Comparison of ENCODE assay signal across 9 cellular contexts in genomic region chr14:67413806-67414769, GRCh38. TPM values are rescaled to one million over a fixed set of nuclear protein-coding genes. Genes with fewer than 3 reads are reported as not detected.
DNase-seq lines count a peak whose midpoint lies in the region; ATAC-seq and TF ChIP-seq lines count a peak whose summit lies in the region.
"Had no signal": no experiment of that assay in that cellular context is flagged by ENCODE, and none has a peak within 500 bp of the region (broad histone marks: within the 10 kb centered on the region; RNA-seq: fewer than 3 reads in every experiment).

No MANE protein-coding gene starts in this region.

- H3K27ac Mint-ChIP-seq in T-helper 17 cell: peak overlapping the region; percentile 29
- no peak overlapping the region for H3K27ac Mint-ChIP-seq in endothelial cell (ENCODE audit: unreplicated experiment)

- ATAC-seq in T-helper 17 cell: no peak
- no peak for ATAC-seq in HG02759 (IDR thresholded peaks at IDR 0.05; ENCODE audit: unreplicated experiment)

- peak; percentile 41 for DNase-seq in activated naive CD4-positive, alpha-beta T cell treated with Interleukin-2 at 50 U/mL for 16 hours
- DNase-seq in activated naive CD4-positive, alpha-beta T cell (lab: John Stamatoyannopoulos, UW): no peak
- DNase-seq in T-helper 17 cell (no peak), fibroblast of pulmonary artery (ENCODE audit: low read depth) (peak; percentile 58), endothelial cell (ENCODE audit: low spot score) (no peak), C1 segment of cervical spinal cord (lab: John Stamatoyannopoulos, UW) (no peak)
- DNase-seq in stimulated activated CD8-positive, alpha-beta memory T cell treated with anti-CD3 and anti-CD28 coated beads, Interleukin-7, amount 100 ng/mL, for 48 hours (ENCODE audit: extremely low read depth in 1 of 2, low read depth in 1 of 2): peak; percentile 33 to 55

- peaks cover 5% of the 10 kb centered on the region for H3K27me3 Mint-ChIP-seq in T-helper 17 cell
- H3K27me3 Mint-ChIP-seq in endothelial cell (ENCODE audit: unreplicated experiment): peaks cover 4% of the 10 kb centered on the region

- no peak overlapping the region for H3K4me3 ChIP-seq in fibroblast of pulmonary artery (replicated peaks; ENCODE audit: low read depth, low read length)
- H3K4me3 ChIP-seq: dorsolateral prefrontal cortex had no signal

- TF ChIP-seq CTCF in fibroblast of pulmonary artery (IDR thresholded peaks at IDR 0.05; ENCODE audit: low read length, missing control alignments) (no peak), endothelial cell (IDR thresholded peaks at IDR 0.05; ENCODE audit: unreplicated experiment) (no peak)

- H3K36me3 Mint-ChIP-seq in T-helper 17 cell (ENCODE audit: low read depth): no peaks in the 10 kb centered on the region
- H3K36me3 Mint-ChIP-seq in endothelial cell (ENCODE audit: low read depth, unreplicated experiment): no peaks in the 10 kb centered on the region

- H3K9me3 Mint-ChIP-seq in endothelial cell (ENCODE audit: unreplicated experiment): no peaks in the 10 kb centered on the region

- H3K4me1 Mint-ChIP-seq in T-helper 17 cell (peaks cover 6% of the 10 kb centered on the region), endothelial cell (ENCODE audit: unreplicated experiment) (peaks cover 4% of the 10 kb centered on the region)

- H3K4me3 Mint-ChIP-seq in T-helper 17 cell (no peak overlapping the region), endothelial cell (ENCODE audit: unreplicated experiment) (no peak overlapping the region)

- no peaks in the 10 kb centered on the region for H3K9me3 ChIP-seq in T-helper 17 cell (ENCODE audit: control insufficient read depth, low read length, poor library complexity, severe bottlenecking)

RNA-seq across cellular contexts. Expression of gene PLEK2, which starts 2.1 kb away (rescaled TPM):
- total RNA-seq in T-helper 17 cell (1 to 10 TPM; 1.7 to 2.1 TPM), endothelial cell (ENCODE audit: unreplicated experiment) (0.62 TPM)

RNA-seq across cellular contexts. Expression of gene EIF2S1, which starts 54.0 kb away (rescaled TPM):
- total RNA-seq in T-helper 17 cell: 10 to 100 TPM; 38.4 to 49.7 TPM
- 74.2 TPM for total RNA-seq in endothelial cell (ENCODE audit: unreplicated experiment)

RNA-seq across cellular contexts. Expression of gene ATP6V1D, which starts 54.5 kb away (rescaled TPM):
- 10 to 100 TPM; 41.0 to 47.4 TPM for total RNA-seq in T-helper 17 cell
- total RNA-seq in endothelial cell (ENCODE audit: unreplicated experiment): 55.5 TPM

Comparison
In these comparisons a context has a peak if more than half of its experiments do, and no peak if none do; other contexts are left out.
1. DNase-seq: peak in activated naive CD4-positive, alpha-beta T cell treated with Interleukin-2 at 50 U/mL for 16 hours (single experiment), fibroblast of pulmonary artery (single experiment) and stimulated activated CD8-positive, alpha-beta memory T cell treated with anti-CD3 and anti-CD28 coated beads, Interleukin-7, amount 100 ng/mL, for 48 hours (2 of 2); none in activated naive CD4-positive, alpha-beta T cell (0 of 4), T-helper 17 cell (0 of 3), endothelial cell (single experiment) and C1 segment of cervical spinal cord (0 of 14).